In genomic region chr7:78510580-78511188, GRCh38 we compare ENCODE assay signal across 8 cellular contexts.
DNase-seq lines count a peak whose midpoint lies in the region; ATAC-seq and TF ChIP-seq lines count a peak whose summit lies in the region.

No MANE protein-coding gene starts in this region.

- H3K4me3 ChIP-seq in NB4 (ENCODE audit: low read depth, low read length) (no peak overlapping the region), tibial nerve (no peak overlapping the region)

- ATAC-seq in GM21619 (IDR thresholded peaks at IDR 0.05; ENCODE audit: unreplicated experiment) = peak; percentile 66
- ATAC-seq in effector memory CD8-positive, alpha-beta T cell (replicated peaks) = no peak

- no peaks in the 10 kb centered on the region for H3K27me3 Mint-ChIP-seq in effector memory CD8-positive, alpha-beta T cell

- peaks cover 6 to 7% of the 10 kb centered on the region in 2 donors for H3K9me3 Mint-ChIP-seq in effector memory CD8-positive, alpha-beta T cell

- H3K36me3 Mint-ChIP-seq in effector memory CD8-positive, alpha-beta T cell (ENCODE audit: insufficient read depth) = peaks cover 2% of the 10 kb centered on the region

- WGBS in tibial nerve, 2 donors = 2 to 3% methylated on average over 2 of the region's 2 CpGs

- H3K4me3 Mint-ChIP-seq in effector memory CD8-positive, alpha-beta T cell = no peak overlapping the region

- no peak for TF ChIP-seq EP300 in tibial nerve (IDR thresholded peaks at IDR 0.05)

- H3K27me3 ChIP-seq in tibial nerve = no peaks in the 10 kb centered on the region

- H3K4me1 Mint-ChIP-seq in effector memory CD8-positive, alpha-beta T cell (ENCODE audit: low read depth in 2 of 2) = no peaks in the 10 kb centered on the region

- H3K4me1 ChIP-seq in tibial nerve = no peaks in the 10 kb centered on the region

- H3K27ac ChIP-seq in VCaP (no peak overlapping the region), tibial nerve (no peak overlapping the region)

- intact Hi-C loops in posterior vena cava (cut with DNase I) = no loop called here

- TF ChIP-seq POLR2A in NB4 (IDR thresholded peaks at IDR 0.05; ENCODE audit: extremely low read depth, insufficient read length) (no peak), tibial nerve (IDR thresholded peaks at IDR 0.05) (no peak)

- H3K36me3 ChIP-seq in tibial nerve = no peaks in the 10 kb centered on the region

- DNase-seq in EH (ENCODE audit: low read depth) (peak; percentile 73), NB4 (ENCODE audit: low read depth) (peak; percentile 55), iPS-NIHi11 (ENCODE audit: low spot score) (peak; percentile 33), tibial nerve (ENCODE audit: low spot score in 2 of 2) (no peak), posterior vena cava (ENCODE audit: low spot score) (no peak)
- DNase-seq in effector memory CD8-positive, alpha-beta T cell = no peak

- peak; percentile 89 for TF ChIP-seq CTCF in NB4 (IDR thresholded peaks at IDR 0.05; ENCODE audit: low read depth, low read length)
- TF ChIP-seq CTCF in VCaP (conservative IDR thresholded peaks at IDR 0.05) = peak; percentile 90
- TF ChIP-seq CTCF in tibial nerve (IDR thresholded peaks at IDR 0.05) = peak; percentile 21 to 54 (median 47)

- no peak overlapping the region for H3K27ac Mint-ChIP-seq in effector memory CD8-positive, alpha-beta T cell

- H3K9me3 ChIP-seq in tibial nerve = no peaks in the 10 kb centered on the region

Comparison
In these comparisons a context has a peak if more than half of its experiments do, and no peak if none do; other contexts are left out.
1. DNase-seq: peak in EH (single experiment), NB4 (single experiment) and iPS-NIHi11 (single experiment); none in tibial nerve (0 of 2), effector memory CD8-positive, alpha-beta T cell (0 of 3) and posterior vena cava (single experiment).
2. Peak in every context shown above with its lines, with median percentiles within 50 percentile points of each other: CTCF ChIP-seq.